8 cellular contexts compared by ENCODE assay signal in the genomic region with DNA sequence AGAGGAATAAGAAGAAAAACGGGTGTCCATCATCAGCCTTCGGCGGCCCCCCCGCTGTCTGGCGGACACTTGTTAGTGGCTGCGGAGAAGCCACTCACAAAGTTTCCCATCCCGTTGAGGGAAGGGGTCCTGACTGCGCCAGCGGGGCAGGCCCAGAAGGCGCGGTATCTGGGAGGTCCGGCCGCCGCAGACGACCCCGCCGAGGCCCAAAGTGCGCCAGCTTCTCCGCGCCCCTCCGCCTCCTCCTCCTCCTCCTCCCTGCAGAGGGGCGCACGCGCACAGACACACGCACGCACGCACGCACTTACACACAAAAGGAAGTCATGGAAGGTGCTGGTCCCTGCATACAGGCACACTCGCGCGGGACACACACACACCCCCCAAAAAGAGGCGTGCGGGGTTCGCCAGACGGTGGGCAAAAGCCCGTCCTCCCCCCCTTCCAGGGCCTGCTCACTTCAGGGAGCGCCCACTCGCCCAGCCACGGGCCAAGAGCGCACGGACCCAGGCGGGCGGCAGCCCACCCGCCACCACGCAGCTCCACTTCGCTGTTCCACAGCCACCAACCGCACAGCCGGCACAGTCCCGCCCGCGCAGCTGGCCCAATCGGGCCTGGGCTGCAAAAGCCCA. TPM values are rescaled to one million over a fixed set of nuclear protein-coding genes. Genes with fewer than 3 reads are reported as not detected.
DNase-seq lines count a peak whose midpoint lies in the region; ATAC-seq, FAIRE-seq and TF ChIP-seq lines count a peak whose summit lies in the region.

No MANE protein-coding gene starts in this region.

- no peak overlapping the region for H3K27ac Mint-ChIP-seq in astrocyte (ENCODE audit: unreplicated experiment)

- peak; percentile 83 for ATAC-seq in HG02870 (IDR thresholded peaks at IDR 0.05; ENCODE audit: unreplicated experiment)

- H3K4me3 ChIP-seq in SU-DHL-6 (ENCODE audit: insufficient read depth, low read length, poor library complexity, severe bottlenecking) (peak overlapping the region; percentile 49), astrocyte (ENCODE audit: insufficient read depth, low read depth, low read length) (peak overlapping the region; percentile 66), iPS-18c (ENCODE audit: insufficient read depth, low read depth, low read length) (peak overlapping the region; percentile 58)

- no peak for TF ChIP-seq CTCF in SU-DHL-6 (IDR thresholded peaks at IDR 0.05; ENCODE audit: insufficient read depth, low read length, poor library complexity, severe bottlenecking)
- no peak for TF ChIP-seq CTCF in astrocyte (IDR thresholded peaks at IDR 0.05; ENCODE audit: insufficient read depth, low read depth, low read length)

- no peaks in the 10 kb centered on the region for H3K9me3 ChIP-seq in SU-DHL-6 (ENCODE audit: insufficient read depth, low read length)
- H3K9me3 ChIP-seq in astrocyte (ENCODE audit: insufficient read depth, low read depth, low read length): no peaks in the 10 kb centered on the region
- no peaks in the 10 kb centered on the region for H3K9me3 ChIP-seq in iPS-18c (ENCODE audit: control insufficient read depth, insufficient read depth, low read length)

- H3K27ac ChIP-seq in SU-DHL-6 (ENCODE audit: low read depth, low read length) (peak overlapping the region; percentile 50; the same call in 1 of the 2 replicates), astrocyte (ENCODE audit: low read depth, low read length) (no peak overlapping the region)

- H3K4me3 Mint-ChIP-seq in astrocyte (ENCODE audit: unreplicated experiment): peak overlapping the region; percentile 60

- H3K36me3 ChIP-seq in SU-DHL-6 (ENCODE audit: low read length) (no peaks in the 10 kb centered on the region), astrocyte (ENCODE audit: insufficient read depth, low read length) (no peaks in the 10 kb centered on the region)

- peaks cover 6% of the 10 kb centered on the region for H3K4me1 ChIP-seq in astrocyte (ENCODE audit: insufficient read depth, low read length)

- peaks cover 15% of the 10 kb centered on the region for H3K4me1 Mint-ChIP-seq in astrocyte (ENCODE audit: low read depth, unreplicated experiment)

- DNase-seq in GM12891 (ENCODE audit: insufficient read length, low spot score): peak; percentile 66
- DNase-seq in astrocyte (ENCODE audit: low read depth): peak; percentile 36
- peak; percentile 28 to 44 for DNase-seq in stimulated activated CD4-positive, alpha-beta T cell treated with anti-CD3 and anti-CD28 coated beads, Interleukin-12 subunit alpha, Interleukin-12 subunit beta, amount 100 ng/mL, for 24 hours (ENCODE audit: low read depth in 2 of 2)
- no peak for DNase-seq in NCI-H524 treated with DMSO at 0.1 percent for 48 hours (lab: John Stamatoyannopoulos, UW)
- no peak for DNase-seq in H54 (ENCODE audit: insufficient read length, low spot score)

- H3K4me2 ChIP-seq in SU-DHL-6 (ENCODE audit: low read depth, low read length, poor library complexity, severe bottlenecking) (peak overlapping the region; percentile 68), astrocyte (ENCODE audit: low read length) (peak overlapping the region; percentile 89)

- H3K27me3 Mint-ChIP-seq in astrocyte (ENCODE audit: low read depth, unreplicated experiment): no peaks in the 10 kb centered on the region

- peaks cover 19% of the 10 kb centered on the region for H3F3A ChIP-seq in SU-DHL-6 (ENCODE audit: insufficient read depth)

- H3K27me3 ChIP-seq in SU-DHL-6 (ENCODE audit: low read length) (no peaks in the 10 kb centered on the region), astrocyte (ENCODE audit: insufficient read depth, low read length) (no peaks in the 10 kb centered on the region)

- TF ChIP-seq POLR2A in GM12891 (IDR thresholded peaks at IDR 0.05; ENCODE audit: low read depth, low read length) (peak; percentile 57; the same call in 1 of the 2 replicates), H54 (IDR thresholded peaks at IDR 0.05; ENCODE audit: low read depth, low read length) (no peak)

- H3K9ac ChIP-seq in SU-DHL-6 (ENCODE audit: low read length) (peak overlapping the region; percentile 52), astrocyte (ENCODE audit: low read length) (peak overlapping the region; percentile 74)

- H3K79me2 ChIP-seq in SU-DHL-6 (ENCODE audit: insufficient read depth, low read length) (peaks cover 98% of the 10 kb centered on the region), astrocyte (ENCODE audit: insufficient read depth, low read length) (peaks cover 100% of the 10 kb centered on the region)

- peak; percentile 93 for FAIRE-seq in GM12891 (lab: Jason Lieb, UNC)
- FAIRE-seq in astrocyte (lab: Jason Lieb, UNC): no peak
- no peak for FAIRE-seq in H54 (lab: Jason Lieb, UNC)

- H3K9me2 ChIP-seq in SU-DHL-6 (replicated peaks; ENCODE audit: insufficient read depth, low read length): no peaks in the 10 kb centered on the region

- no peaks in the 10 kb centered on the region for H3K9me3 Mint-ChIP-seq in astrocyte (ENCODE audit: unreplicated experiment)

- peaks cover 1% of the 10 kb centered on the region for H3K36me3 Mint-ChIP-seq in astrocyte (ENCODE audit: low read depth, unreplicated experiment)

- H4K20me1 ChIP-seq in SU-DHL-6 (ENCODE audit: low read depth, low read length): peaks cover 28% of the 10 kb centered on the region
- peaks cover 90% of the 10 kb centered on the region for H4K20me1 ChIP-seq in astrocyte (ENCODE audit: insufficient read depth, low read length)

- no peak overlapping the region for H2AFZ ChIP-seq in SU-DHL-6 (ENCODE audit: low read depth, low read length, severe bottlenecking)
- H2AFZ ChIP-seq in astrocyte (ENCODE audit: low read depth, low read length): peak overlapping the region; percentile 42

TF ChIP-seq in GM12891, 5 proteins besides CTCF, POLR2A, EP300 and RAD21:
- TF ChIP-seq POLR2AphosphoS5 (IDR thresholded peaks at IDR 0.05; ENCODE audit: low read depth, low read length) (peak; percentile 48; the same call in 1 of the 2 replicates), TAF1 (IDR thresholded peaks at IDR 0.05; ENCODE audit: low read depth, low read length) (no peak), SPI1 (IDR thresholded peaks at IDR 0.05; ENCODE audit: low read depth, low read length) (0 out of 2 replicates have a peak, but pooled peaks have one; percentile 2), POU2F2 (IDR thresholded peaks at IDR 0.05; ENCODE audit: low read depth, low read length) (no peak), PAX5 (IDR thresholded peaks at IDR 0.05; ENCODE audit: insufficient read depth, low read length, severe bottlenecking) (no peak)

RNA-seq across cellular contexts. Expression of a gene that starts 18.0 kb away (rescaled TPM):
- polyA plus RNA-seq in GM12891 (2012; ENCODE audit: low read depth, missing spikeins): 12.2 TPM
- 44.5 and 47.2 TPM in 2 replicates for total RNA-seq in astrocyte

Comparison
In these comparisons a context has a peak if more than half of its experiments do, and no peak if none do; other contexts are left out.
1. DNase-seq: peak in GM12891 (single experiment), astrocyte (single experiment) and stimulated activated CD4-positive, alpha-beta T cell treated with anti-CD3 and anti-CD28 coated beads, Interleukin-12 subunit alpha, Interleukin-12 subunit beta, amount 100 ng/mL, for 24 hours (2 of 2); none in NCI-H524 treated with DMSO at 0.1 percent for 48 hours (single experiment) and H54 (single experiment).
2. Peak in every context shown above with its lines, with median percentiles within 50 percentile points of each other: H3K4me3 ChIP-seq.